Comparison of ENCODE assay signal across 30 cellular contexts in the genomic region with DNA sequence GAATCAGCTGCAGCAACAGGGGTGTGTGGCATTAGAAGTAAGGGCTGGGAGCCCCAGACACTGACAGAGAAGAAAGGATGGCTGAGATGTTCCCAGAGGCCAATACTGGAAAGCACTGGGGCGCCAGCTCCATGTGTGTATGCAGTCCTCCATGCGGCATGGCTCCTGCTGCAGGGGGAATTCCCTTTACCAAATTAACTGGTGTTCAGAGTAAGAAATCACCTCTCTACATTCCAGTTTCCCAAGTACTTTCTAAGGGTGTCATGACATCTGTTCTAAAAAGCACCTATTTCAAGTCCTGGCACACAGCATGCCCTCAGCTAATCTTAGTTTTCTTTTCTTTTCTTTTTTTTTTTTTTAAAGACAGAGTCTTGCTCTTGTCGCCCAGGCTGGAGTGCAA.
DNase-seq lines count a peak whose midpoint lies in the region; ATAC-seq, FAIRE-seq and TF ChIP-seq lines count a peak whose summit lies in the region.
"Had no signal": no experiment of that assay in that cellular context is flagged by ENCODE, and none has a peak within 500 bp of the region (broad histone marks: within the 10 kb centered on the region; RNA-seq: fewer than 3 reads in every experiment).

No MANE protein-coding gene starts in this region.

- H3K9me3 Mint-ChIP-seq in CD4-positive, CD25-positive, alpha-beta regulatory T cell: peaks cover 0 to 3% (median 0%) of the 10 kb centered on the region in 7 donors
- H3K9me3 Mint-ChIP-seq in nephron: no peaks in the 10 kb centered on the region
- H3K9me3 Mint-ChIP-seq: activated CD4-positive, alpha-beta memory T cell treated with anti-CD3 and anti-CD28 coated beads for 36 hours; activated T-helper 1 cell treated with anti-CD3 and anti-CD28 coated beads, Interleukin-12 subunit alpha, Interleukin-12 subunit beta, Interleukin-2, Interleukin-4 antibody, amounts not matched to agents 30 ng/mL and 10 ng/mL and 1 ng/mL, durations not matched to agents 14 hours and 24 hours and 36 hours; neural crest cell; stimulated activated memory B cell treated with anti-CD40 and anti-IgM and Interleukin-4, amounts not matched to agents 10 μg/mL and 1 μg/mL and 100 μg/mL, for 72 hours had no signal

- WGBS in A549 (ENCODE audit: missing lambda C conversion rate): 72% methylated on average over 3 of the region's 3 CpGs

- TF ChIP-seq EP300 in A549 (IDR thresholded peaks at IDR 0.05): no peak

- H3K9me3 ChIP-seq in A549 (no peaks in the 10 kb centered on the region), WERI-Rb-1 (ENCODE audit: severe bottlenecking) (no peaks in the 10 kb centered on the region)
- H3K9me3 ChIP-seq in CD4-positive, CD25-positive, alpha-beta regulatory T cell (ENCODE audit: control insufficient read depth in 2 of 2, low read length in 2 of 2): no peaks in the 10 kb centered on the region
- H3K9me3 ChIP-seq: ascending aorta, Caco-2, mucosa of descending colon, pancreas, uterus had no signal

- FAIRE-seq in A549 (lab: Jason Lieb, UNC): no peak
- FAIRE-seq: colon, pancreas, TTC549 had no signal

- no peak overlapping the region for H3K4me3 Mint-ChIP-seq in CD4-positive, CD25-positive, alpha-beta regulatory T cell
- no peak overlapping the region for H3K4me3 Mint-ChIP-seq in nephron
- H3K4me3 Mint-ChIP-seq: activated CD4-positive, alpha-beta memory T cell treated with anti-CD3 and anti-CD28 coated beads for 36 hours; activated naive CD8-positive, alpha-beta T cell; activated T-helper 1 cell treated with anti-CD3 and anti-CD28 coated beads, Interleukin-12 subunit alpha, Interleukin-12 subunit beta, Interleukin-2, Interleukin-4 antibody, amounts not matched to agents 30 ng/mL and 10 ng/mL and 1 ng/mL, durations not matched to agents 14 hours and 24 hours and 36 hours; neural crest cell; stimulated activated memory B cell treated with anti-CD40 and anti-IgM and Interleukin-4, amounts not matched to agents 10 μg/mL and 1 μg/mL and 100 μg/mL, for 72 hours had no signal

- POLR2A ChIA-PET in A549 (lab: Yijun Ruan, JAX): interaction anchor here (0.9 kb wide), 1 partner anchor 96 kb away, joined by 3 read pairs; no protein-coding TSS in a partner anchor

- H3K4me1 Mint-ChIP-seq in CD4-positive, CD25-positive, alpha-beta regulatory T cell: peaks cover 0 to 11% (median 2%) of the 10 kb centered on the region in 4 donors
- peaks cover 64% of the 10 kb centered on the region for H3K4me1 Mint-ChIP-seq in nephron

- peak overlapping the region in 2 of 3 donors; percentile 51 to 72 for H3K27ac Mint-ChIP-seq in CD4-positive, CD25-positive, alpha-beta regulatory T cell
- peak overlapping the region; percentile 33 to 73 (median 44) for H3K27ac Mint-ChIP-seq in nephron
- H3K27ac Mint-ChIP-seq: activated CD4-positive, alpha-beta memory T cell treated with anti-CD3 and anti-CD28 coated beads for 36 hours; activated T-helper 1 cell treated with anti-CD3 and anti-CD28 coated beads, Interleukin-12 subunit alpha, Interleukin-12 subunit beta, Interleukin-2, Interleukin-4 antibody, amounts not matched to agents 30 ng/mL and 10 ng/mL and 1 ng/mL, durations not matched to agents 14 hours and 24 hours and 36 hours; stimulated activated memory B cell treated with anti-CD40 and anti-IgM and Interleukin-4, amounts not matched to agents 10 μg/mL and 1 μg/mL and 100 μg/mL, for 72 hours had no signal

- TF ChIP-seq RAD21 in A549 (conservative IDR thresholded peaks at IDR 0.05 in 1 of 2, IDR thresholded peaks at IDR 0.05 in 1 of 2): no peak

- H3K27ac ChIP-seq in A549 (peak overlapping the region; percentile 87 to 91), WERI-Rb-1 (peak overlapping the region; percentile 52)
- no peak overlapping the region for H3K27ac ChIP-seq in CD4-positive, CD25-positive, alpha-beta regulatory T cell (ENCODE audit: insufficient read depth, low read length, poor library complexity, severe bottlenecking)
- H3K27ac ChIP-seq: ascending aorta, cardiac muscle cell, pancreas, uterus had no signal

- TF ChIP-seq CTCF in A549 (IDR thresholded peaks at IDR 0.05) (no peak), WERI-Rb-1 (IDR thresholded peaks at IDR 0.05; ENCODE audit: low read depth, low read length) (no peak), nephron (IDR thresholded peaks at IDR 0.05; ENCODE audit: unreplicated experiment in 3 of 3) (no peak)

- peak overlapping the region; percentile 42 for H3K4me2 ChIP-seq in A549

- H3K4me3 ChIP-seq in A549 (no peak overlapping the region), WERI-Rb-1 (ENCODE audit: low read depth, low read length) (no peak overlapping the region)
- H3K4me3 ChIP-seq in CD4-positive, CD25-positive, alpha-beta regulatory T cell (ENCODE audit: low read depth, low read length): no peak overlapping the region
- H3K4me3 ChIP-seq: ascending aorta, cardiac muscle cell, mucosa of descending colon, pancreas, uterus had no signal

- TF ChIP-seq POLR2A in A549 (IDR thresholded peaks at IDR 0.05; ENCODE audit: low read length): no peak

- H3K4me1 ChIP-seq in A549: peaks cover 97% of the 10 kb centered on the region
- no peaks in the 10 kb centered on the region for H3K4me1 ChIP-seq in CD4-positive, CD25-positive, alpha-beta regulatory T cell (ENCODE audit: control insufficient read depth, insufficient read depth, low read length, poor library complexity, severe bottlenecking)

- no peaks in the 10 kb centered on the region for H3K27me3 ChIP-seq in CD4-positive, CD25-positive, alpha-beta regulatory T cell (ENCODE audit: control insufficient read depth, insufficient read depth, low read length)
- no peaks in the 10 kb centered on the region for H3K27me3 ChIP-seq in WERI-Rb-1 (ENCODE audit: insufficient read depth, low read depth, severe bottlenecking)
- H3K27me3 ChIP-seq: ascending aorta, cardiac muscle cell, pancreas, uterus had no signal

- ATAC-seq in A549: peak in 1 of 2 experiments; percentile 37; a peak in 3 of 6 replicates
- no peak for ATAC-seq in CD4-positive, CD25-positive, alpha-beta regulatory T cell (ENCODE audit: low read depth in 2 of 2)
- no peak for ATAC-seq in GM19467 (IDR thresholded peaks at IDR 0.05; ENCODE audit: unreplicated experiment)
- ATAC-seq: activated CD4-positive, CD25-positive, alpha-beta regulatory T cell treated with anti-CD3 and anti-CD28 coated beads, Interleukin-2, amount 50 U/mL, for 24 hours; mucosa of descending colon; pancreas; stimulated activated memory B cell treated with anti-CD40 and anti-IgM and Interleukin-4, amounts not matched to agents 10 μg/mL and 1 μg/mL and 100 μg/mL, for 72 hours had no signal

- H3K36me3 Mint-ChIP-seq in CD4-positive, CD25-positive, alpha-beta regulatory T cell: no peaks in the 10 kb centered on the region
- H3K36me3 Mint-ChIP-seq in nephron (ENCODE audit: low read depth): no peaks in the 10 kb centered on the region
- H3K36me3 Mint-ChIP-seq: activated CD4-positive, alpha-beta memory T cell treated with anti-CD3 and anti-CD28 coated beads for 36 hours; activated naive CD8-positive, alpha-beta T cell; stimulated activated memory B cell treated with anti-CD40 and anti-IgM and Interleukin-4, amounts not matched to agents 10 μg/mL and 1 μg/mL and 100 μg/mL, for 72 hours had no signal

- CTCF ChIA-PET in A549 (lab: Yijun Ruan, JAX): interaction anchor here (0.6 to 1.1 kb wide), 3 partner anchors 42 to 196 kb away, joined by 3 to 5 read pairs (median 5); no protein-coding TSS in a partner anchor

- DNase-seq in A549 (ENCODE audit: low read depth in 1 of 2, low spot score in 1 of 2): no peak
- no peak for DNase-seq in CD4-positive, CD25-positive, alpha-beta regulatory T cell
- DNase-seq in WERI-Rb-1: no peak
- no peak for DNase-seq in NCI-H2196 (lab: John Stamatoyannopoulos, UW; ENCODE audit: unreplicated experiment)
- no peak for DNase-seq in HuH-7 (ENCODE audit: low spot score)
- DNase-seq: activated CD4-positive, alpha-beta memory T cell treated with anti-CD3 and anti-CD28 coated beads for 36 hours; Caco-2; DMS79; effector CD4-positive, alpha-beta T cell; GDM1; hippocampal formation; IMR-90; mammary epithelial cell; mucosa of descending colon; NCI-H146; NCI-H446; NK-92 treated with Interleukin-12 subunit alpha and Interleukin-12 subunit beta, amount 100 ng/mL, for 24 hours; pancreas; uterus had no signal

- peaks cover 46% of the 10 kb centered on the region for H3K27me3 Mint-ChIP-seq in CD4-positive, CD25-positive, alpha-beta regulatory T cell
- no peaks in the 10 kb centered on the region for H3K27me3 Mint-ChIP-seq in nephron (ENCODE audit: low read depth)

- H3K36me3 ChIP-seq in CD4-positive, CD25-positive, alpha-beta regulatory T cell (ENCODE audit: control insufficient read depth, insufficient read depth, low read length): no peaks in the 10 kb centered on the region
- H3K36me3 ChIP-seq in WERI-Rb-1: no peaks in the 10 kb centered on the region
- H3K36me3 ChIP-seq: ascending aorta, cardiac muscle cell, pancreas, uterus had no signal

TF ChIP-seq in A549, 52 proteins besides CTCF, POLR2A, EP300 and RAD21 (continues in another document):
- TF ChIP-seq NFE2L2 (conservative IDR thresholded peaks at IDR 0.05; ENCODE audit: low read length) (no peak), USF2 (IDR thresholded peaks at IDR 0.05) (no peak), ZC3H11A (IDR thresholded peaks at IDR 0.05) (no peak), MAFK (IDR thresholded peaks at IDR 0.05; ENCODE audit: partially characterized antibody) (no peak)
- TF ChIP-seq, protein P1, sequence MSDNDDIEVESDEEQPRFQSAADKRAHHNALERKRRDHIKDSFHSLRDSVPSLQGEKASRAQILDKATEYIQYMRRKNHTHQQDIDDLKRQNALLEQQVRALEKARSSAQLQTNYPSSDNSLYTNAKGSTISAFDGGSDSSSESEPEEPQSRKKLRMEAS (IDR thresholded peaks at IDR 0.05): 0 out of 2 replicates have a peak, but pooled peaks have one; percentile 27
